ENCODE assay signal across 1 cellular context in the genomic region with DNA sequence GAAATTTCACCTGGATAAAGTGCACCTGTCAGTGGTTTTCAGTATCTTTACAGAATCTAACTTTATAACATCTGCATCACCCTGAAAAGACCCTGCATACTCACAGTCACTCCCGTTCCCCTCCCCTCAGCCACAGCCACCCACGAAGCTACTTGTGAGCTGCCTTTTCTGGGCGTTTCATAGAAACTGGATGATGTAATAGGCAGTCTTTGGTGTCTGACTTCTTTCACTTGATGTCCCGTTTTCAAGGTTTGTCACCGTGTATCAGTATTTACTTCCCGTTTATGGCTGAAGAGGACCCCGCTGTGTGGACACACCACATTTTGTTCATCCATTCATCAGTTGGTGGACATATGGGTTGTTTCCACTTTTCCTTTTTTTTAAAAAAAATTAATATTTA.
TF ChIP-seq lines count a peak whose summit lies in the region.

No MANE protein-coding gene starts in this region.

TF ChIP-seq in HEK293, 187 proteins besides CTCF, POLR2A, EP300 and RAD21 (continued from another document):
- TF ChIP-seq, protein P1, sequence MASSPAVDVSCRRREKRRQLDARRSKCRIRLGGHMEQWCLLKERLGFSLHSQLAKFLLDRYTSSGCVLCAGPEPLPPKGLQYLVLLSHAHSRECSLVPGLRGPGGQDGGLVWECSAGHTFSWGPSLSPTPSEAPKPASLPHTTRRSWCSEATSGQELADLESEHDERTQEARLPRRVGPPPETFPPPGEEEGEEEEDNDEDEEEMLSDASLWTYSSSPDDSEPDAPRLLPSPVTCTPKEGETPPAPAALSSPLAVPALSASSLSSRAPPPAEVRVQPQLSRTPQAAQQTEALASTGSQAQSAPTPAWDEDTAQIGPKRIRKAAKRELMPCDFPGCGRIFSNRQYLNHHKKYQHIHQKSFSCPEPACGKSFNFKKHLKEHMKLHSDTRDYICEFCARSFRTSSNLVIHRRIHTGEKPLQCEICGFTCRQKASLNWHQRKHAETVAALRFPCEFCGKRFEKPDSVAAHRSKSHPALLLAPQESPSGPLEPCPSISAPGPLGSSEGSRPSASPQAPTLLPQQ (tag by site-specific recombination; IDR thresholded peaks at IDR 0.05) = no peak
- no peak for TF ChIP-seq SP3 (tag by site-specific recombination; IDR thresholded peaks at IDR 0.05)
- TF ChIP-seq ZSCAN30 (tag by site-specific recombination; IDR thresholded peaks at IDR 0.05) = no peak
- 0 out of 2 replicates have a peak, but pooled peaks have one; percentile 21 for TF ChIP-seq ZNF629 (tag by site-specific recombination; IDR thresholded peaks at IDR 0.05)
- no peak for TF ChIP-seq SP7 (tag by site-specific recombination; IDR thresholded peaks at IDR 0.05)
- no peak for TF ChIP-seq ZNF549 (tag by site-specific recombination; IDR thresholded peaks at IDR 0.05)
- TF ChIP-seq GLIS1 (tag by site-specific recombination; IDR thresholded peaks at IDR 0.05) = peak; percentile 80
- no peak for TF ChIP-seq HOXC10 (CRISPR knock-in tag; IDR thresholded peaks at IDR 0.05)
- TF ChIP-seq, protein P2, sequence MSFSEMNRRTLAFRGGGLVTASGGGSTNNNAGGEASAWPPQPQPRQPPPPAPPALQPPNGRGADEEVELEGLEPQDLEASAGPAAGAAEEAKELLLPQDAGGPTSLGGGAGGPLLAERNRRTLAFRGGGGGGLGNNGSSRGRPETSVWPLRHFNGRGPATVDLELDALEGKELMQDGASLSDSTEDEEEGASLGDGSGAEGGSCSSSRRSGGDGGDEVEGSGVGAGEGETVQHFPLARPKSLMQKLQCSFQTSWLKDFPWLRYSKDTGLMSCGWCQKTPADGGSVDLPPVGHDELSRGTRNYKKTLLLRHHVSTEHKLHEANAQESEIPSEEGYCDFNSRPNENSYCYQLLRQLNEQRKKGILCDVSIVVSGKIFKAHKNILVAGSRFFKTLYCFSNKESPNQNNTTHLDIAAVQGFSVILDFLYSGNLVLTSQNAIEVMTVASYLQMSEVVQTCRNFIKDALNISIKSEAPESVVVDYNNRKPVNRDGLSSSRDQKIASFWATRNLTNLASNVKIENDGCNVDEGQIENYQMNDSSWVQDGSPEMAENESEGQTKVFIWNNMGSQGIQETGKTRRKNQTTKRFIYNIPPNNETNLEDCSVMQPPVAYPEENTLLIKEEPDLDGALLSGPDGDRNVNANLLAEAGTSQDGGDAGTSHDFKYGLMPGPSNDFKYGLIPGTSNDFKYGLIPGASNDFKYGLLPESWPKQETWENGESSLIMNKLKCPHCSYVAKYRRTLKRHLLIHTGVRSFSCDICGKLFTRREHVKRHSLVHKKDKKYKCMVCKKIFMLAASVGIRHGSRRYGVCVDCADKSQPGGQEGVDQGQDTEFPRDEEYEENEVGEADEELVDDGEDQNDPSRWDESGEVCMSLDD (tag by site-specific recombination; IDR thresholded peaks at IDR 0.05) = no peak
- 0 out of 2 replicates have a peak, but pooled peaks have one; percentile 15 for TF ChIP-seq EGR2 (tag by site-specific recombination; IDR thresholded peaks at IDR 0.05; ENCODE audit: low read depth)
- peak; percentile 35; the same call in 1 of the 2 replicates for TF ChIP-seq OSR2 (tag by site-specific recombination; IDR thresholded peaks at IDR 0.05)
- TF ChIP-seq KLF1 (tag by site-specific recombination; IDR thresholded peaks at IDR 0.05) = 0 out of 2 replicates have a peak, but pooled peaks have one; percentile 58
- peak; percentile 50 for TF ChIP-seq ZNF335 (tag by site-specific recombination; conservative IDR thresholded peaks at IDR 0.05)
